Comparison of ENCODE assay signal across 8 cellular contexts in genomic region chr14:96567289-96567899, GRCh38.
DNase-seq lines count a peak whose midpoint lies in the region; ATAC-seq and TF ChIP-seq lines count a peak whose summit lies in the region.

No MANE protein-coding gene starts in this region.

- H3K4me3 ChIP-seq in Panc1 (ENCODE audit: low read depth in 2 of 2, low read length in 2 of 2) (no peak overlapping the region), fibroblast of mammary gland (ENCODE audit: control insufficient read depth, low read depth, low read length) (no peak overlapping the region), sigmoid colon (no peak overlapping the region)

- CTCF ChIA-PET in Panc1 (lab: Charles Lee): no interaction called here

- H3K27ac ChIP-seq in Panc1 (ENCODE audit: low read length) (no peak overlapping the region), sigmoid colon (no peak overlapping the region)

- ATAC-seq in HG03103 (IDR thresholded peaks at IDR 0.05; ENCODE audit: low read depth, unreplicated experiment) (peak; percentile 54), Panc1 (peak; percentile 70; the same call in 1 of the 2 replicates), GM21825 (IDR thresholded peaks at IDR 0.05; ENCODE audit: unreplicated experiment) (no peak)

- H3K4me1 ChIP-seq in Panc1 (ENCODE audit: control insufficient read depth, insufficient read depth, low read length): no peaks in the 10 kb centered on the region
- H3K4me1 ChIP-seq in sigmoid colon: peaks cover 0 to 3% (median 0%) of the 10 kb centered on the region in 4 donors

- no peak for TF ChIP-seq EP300 in sigmoid colon (IDR thresholded peaks at IDR 0.05)

- POLR2A ChIA-PET in Panc1 (lab: Charles Lee): no interaction called here

- intact Hi-C loops in Panc1 (cut with micrococcal nuclease; ENCODE audit: unreplicated experiment) (loop anchor here (5.0 kb wide), 1 partner anchor 175 kb away; no protein-coding TSS in a partner anchor), sigmoid colon (cut with DNase I) (loop anchor here (1.0 to 10.0 kb wide), 2 partner anchors 174 to 243 kb away; no protein-coding TSS in a partner anchor)

- no peak for TF ChIP-seq POLR2A in sigmoid colon (IDR thresholded peaks at IDR 0.05)

- BruUV-seq in Panc1 (replicated peaks; lab: Mats Ljungman, UMichigan): no TSS peak

- DNase-seq in DMS 273 (lab: John Stamatoyannopoulos, UW; ENCODE audit: unreplicated experiment) (peak; percentile 62), DMS 273 treated with DMSO at 0.1 percent for 48 hours (lab: John Stamatoyannopoulos, UW) (no peak), Panc1 (ENCODE audit: low read depth, low spot score) (no peak), fibroblast of mammary gland (ENCODE audit: low read depth) (peak; percentile 51), sigmoid colon (no peak), OCI-M2 (lab: John Stamatoyannopoulos, UW; ENCODE audit: unreplicated experiment) (no peak)

- peak; percentile 60; the same call in 1 of the 2 replicates for TF ChIP-seq CTCF in Panc1 (IDR thresholded peaks at IDR 0.05)
- peak; percentile 67 for TF ChIP-seq CTCF in fibroblast of mammary gland (conservative IDR thresholded peaks at IDR 0.05; ENCODE audit: control insufficient read depth, insufficient read depth, low read depth, low read length)
- peak in 3 of 4 experiments; percentile 30 to 40 (median 37) for TF ChIP-seq CTCF in sigmoid colon (IDR thresholded peaks at IDR 0.05)

- 74 to 79% methylated on average over 3 of the region's 3 CpGs for WGBS in sigmoid colon, 2 donors

- no peaks in the 10 kb centered on the region for H3K27me3 ChIP-seq in Panc1 (ENCODE audit: control insufficient read depth, insufficient read depth, low read length)
- H3K27me3 ChIP-seq in sigmoid colon: no peaks in the 10 kb centered on the region

- in situ Hi-C loops in Panc1 (cut with HindIII; ENCODE audit: low pct_unique_long_range_greater_than_20kb, low sequenced_read_pairs): no loop called here

- peaks cover 14% of the 10 kb centered on the region for H3K36me3 ChIP-seq in Panc1 (ENCODE audit: control insufficient read depth, insufficient read depth, low read length)
- peaks cover 0 to 56% (median 6%) of the 10 kb centered on the region in 4 donors for H3K36me3 ChIP-seq in sigmoid colon

- H3K9me3 ChIP-seq in Panc1 (ENCODE audit: control insufficient read depth, insufficient read depth, low read depth, low read length): no peaks in the 10 kb centered on the region
- no peaks in the 10 kb centered on the region for H3K9me3 ChIP-seq in sigmoid colon

Comparison
In these comparisons a context has a peak if more than half of its experiments do, and no peak if none do; other contexts are left out.
1. DNase-seq: peak in DMS 273 (single experiment) and fibroblast of mammary gland (single experiment); none in DMS 273 treated with DMSO at 0.1 percent for 48 hours (single experiment), Panc1 (single experiment), sigmoid colon (single experiment) and OCI-M2 (single experiment).
2. Peak in every context shown above with its lines, with median percentiles within 50 percentile points of each other: CTCF ChIP-seq.